Comparison of ENCODE assay signal across 8 cellular contexts in genomic region chr5:53480474-53481353, GRCh38. TPM values are rescaled to one million over a fixed set of nuclear protein-coding genes. Genes with fewer than 3 reads are reported as not detected.
DNase-seq lines count a peak whose midpoint lies in the region; ATAC-seq and TF ChIP-seq lines count a peak whose summit lies in the region.

A gene with protein sequence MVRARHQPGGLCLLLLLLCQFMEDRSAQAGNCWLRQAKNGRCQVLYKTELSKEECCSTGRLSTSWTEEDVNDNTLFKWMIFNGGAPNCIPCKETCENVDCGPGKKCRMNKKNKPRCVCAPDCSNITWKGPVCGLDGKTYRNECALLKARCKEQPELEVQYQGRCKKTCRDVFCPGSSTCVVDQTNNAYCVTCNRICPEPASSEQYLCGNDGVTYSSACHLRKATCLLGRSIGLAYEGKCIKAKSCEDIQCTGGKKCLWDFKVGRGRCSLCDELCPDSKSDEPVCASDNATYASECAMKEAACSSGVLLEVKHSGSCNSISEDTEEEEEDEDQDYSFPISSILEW (plus strand): TSS chr5:53480629. CDS start chr5:53480792, 163 bp downstream.

- H2AFZ ChIP-seq in KMS-11 (ENCODE audit: low read depth), result peak within 1 kb of the TSS; percentile 97

- no peak within 1 kb of the TSS for H3K4me3 ChIP-seq in KMS-11 (IDR thresholded peaks at IDR 0.05; ENCODE audit: insufficient read depth, low read depth, low read length)
- H3K4me3 ChIP-seq in ascending aorta, result peak within 1 kb of the TSS; percentile 66 to 98
- H3K4me3 ChIP-seq in iPS-18a (ENCODE audit: low read length), result peak within 1 kb of the TSS; percentile 99
- H3K4me3 ChIP-seq in skeletal muscle tissue (ENCODE audit: low read length in 3 of 3), result peak within 1 kb of the TSS; percentile 84 to 92 (median 84)

- peak within 1 kb of the TSS; percentile 99 for H3K4me2 ChIP-seq in KMS-11

- peak; percentile 31 for DNase-seq in Daoy (ENCODE audit: low read depth)
- peak in 1 of 2 donors; percentile 63 for DNase-seq in ascending aorta (ENCODE audit: low spot score in 2 of 2)
- DNase-seq in stimulated activated CD4-positive, alpha-beta T cell treated with anti-CD3 and anti-CD28 coated beads, Interleukin-1b, Interleukin-23, amount 100 ng/mL, for 48 hours, result no peak

- H3K79me2 ChIP-seq in KMS-11 (ENCODE audit: insufficient read depth, low read depth), result no peaks in the 10 kb centered on the region

- no peaks in the 10 kb centered on the region for H3K36me3 ChIP-seq in KMS-11 (ENCODE audit: insufficient read depth)
- H3K36me3 ChIP-seq in ascending aorta, result no peaks in the 10 kb centered on the region
- H3K36me3 ChIP-seq in iPS-18a (ENCODE audit: control insufficient read depth, low read depth, low read length), result peaks cover 30% of the 10 kb centered on the region
- H3K36me3 ChIP-seq in skeletal muscle tissue (ENCODE audit: control insufficient read depth in 3 of 3, insufficient read depth in 3 of 3, low read length in 3 of 3), result peaks cover 0 to 13% (median 8%) of the 10 kb centered on the region in 3 donors

- no peak within 1 kb of the TSS for H3K27ac ChIP-seq in KMS-11
- H3K27ac ChIP-seq in ascending aorta, result peak within 1 kb of the TSS; percentile 42 to 71
- H3K27ac ChIP-seq in iPS-18a (ENCODE audit: low read length), result peak within 1 kb of the TSS; percentile 52
- H3K27ac ChIP-seq in skeletal muscle tissue (ENCODE audit: low read depth, low read length), result peak within 1 kb of the TSS; percentile 90

- H3K27me3 ChIP-seq in KMS-11 (ENCODE audit: insufficient read depth, low read depth), result peaks cover 24% of the 10 kb centered on the region
- H3K27me3 ChIP-seq in ascending aorta, result no peaks in the 10 kb centered on the region
- H3K27me3 ChIP-seq in iPS-18a (ENCODE audit: control insufficient read depth, insufficient read depth, low read length), result peaks cover 10% of the 10 kb centered on the region
- H3K27me3 ChIP-seq in skeletal muscle tissue (ENCODE audit: control insufficient read depth in 3 of 3, insufficient read depth in 3 of 3, low read length in 3 of 3), result no peaks in the 10 kb centered on the region

- H3K4me1 ChIP-seq in KMS-11 (ENCODE audit: low read depth, poor library complexity, severe bottlenecking) (peaks cover 19% of the 10 kb centered on the region), ascending aorta (peaks cover 0 to 5% of the 10 kb centered on the region in 2 donors), iPS-18a (ENCODE audit: control insufficient read depth, low read depth, low read length) (peaks cover 7% of the 10 kb centered on the region), skeletal muscle tissue (ENCODE audit: control insufficient read depth in 3 of 3, insufficient read depth in 3 of 3, low read length in 3 of 3) (peaks cover 9 to 17% (median 13%) of the 10 kb centered on the region in 3 donors)

- H3K9ac ChIP-seq in KMS-11 (no peak within 1 kb of the TSS), iPS-18a (ENCODE audit: low read length) (peak within 1 kb of the TSS; percentile 85), skeletal muscle tissue (ENCODE audit: low read depth in 1 of 3, low read length in 3 of 3) (peak within 1 kb of the TSS; percentile 80 to 85 (median 82))

- no peak for ATAC-seq in HG03521 (IDR thresholded peaks at IDR 0.05; ENCODE audit: unreplicated experiment)
- ATAC-seq in HG02623 (IDR thresholded peaks at IDR 0.05; ENCODE audit: unreplicated experiment), result no peak

- TF ChIP-seq CTCF in KMS-11 (conservative IDR thresholded peaks at IDR 0.05; ENCODE audit: low read depth, low read length), result no peak
- TF ChIP-seq CTCF in ascending aorta (IDR thresholded peaks at IDR 0.05), result no peak

- intact Hi-C loops in ascending aorta (cut with DNase I), result loop anchor here (2.0 to 10.0 kb wide), 3 partner anchors 80 to 1682 kb away; partner anchors contain the start of genes GPX8, ITGA1, NDUFS4 and PELO

- H3K9me3 ChIP-seq in ascending aorta (no peaks in the 10 kb centered on the region), iPS-18a (ENCODE audit: control insufficient read depth, low read depth, low read length) (no peaks in the 10 kb centered on the region), skeletal muscle tissue (ENCODE audit: control insufficient read depth in 3 of 3, low read length in 3 of 3) (no peaks in the 10 kb centered on the region)

- no peaks in the 10 kb centered on the region for H4K20me1 ChIP-seq in KMS-11 (ENCODE audit: insufficient read depth)

RNA-seq across cellular contexts. Expression of the gene that starts here (rescaled TPM):
- 0.91 and 1.7 TPM in 2 replicates for total RNA-seq in Daoy (2014; rRNA removed; shearing (Covaris generic))
- 0.21 TPM for total RNA-seq in ascending aorta
- total RNA-seq in skeletal muscle tissue, result 24.5 TPM
